In the genomic region with DNA sequence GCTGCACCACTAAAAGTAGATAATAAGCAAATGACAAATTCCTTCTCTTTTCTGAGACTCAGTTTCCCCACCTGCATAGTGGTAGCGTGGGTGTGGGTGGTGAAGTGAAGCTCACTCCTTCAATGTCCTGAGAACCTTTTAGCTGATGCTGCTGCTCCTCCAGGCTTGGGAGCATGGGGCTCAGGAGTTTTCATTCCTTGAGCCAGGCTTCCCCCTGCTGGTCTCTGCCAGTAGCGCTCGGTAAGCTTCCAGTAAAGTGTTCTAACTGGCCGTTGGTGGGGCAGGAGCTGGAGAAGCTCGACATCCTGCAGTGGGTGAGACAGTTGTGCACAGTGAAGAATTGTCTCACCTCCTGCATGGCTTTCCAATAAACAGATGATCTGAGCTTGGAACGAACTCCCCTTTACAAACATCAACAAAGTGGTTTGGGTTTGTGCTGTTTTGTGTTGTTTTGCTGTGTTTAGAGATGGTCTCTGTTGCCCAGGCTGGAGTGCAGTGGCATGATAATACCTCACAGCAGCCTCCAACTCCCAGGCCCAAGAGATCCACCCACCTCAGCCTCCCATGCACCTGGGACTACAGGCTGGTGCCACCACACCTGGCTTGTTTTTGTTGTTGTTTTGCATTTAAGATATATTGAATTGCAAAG, we compare ENCODE assay signal across 8 cellular contexts. TPM values are rescaled to one million over a fixed set of nuclear protein-coding genes. Genes with fewer than 3 reads are reported as not detected.
DNase-seq lines count a peak whose midpoint lies in the region; ATAC-seq and TF ChIP-seq lines count a peak whose summit lies in the region.

No MANE protein-coding gene starts in this region.

- H3K4me1 ChIP-seq in KMS-11 (ENCODE audit: low read depth, poor library complexity, severe bottlenecking): no peaks in the 10 kb centered on the region
- H3K4me1 ChIP-seq in transverse colon: no peaks in the 10 kb centered on the region

- DNase-seq in G401 (ENCODE audit: low spot score) (peak; percentile 96), RPMI8226 (peak; percentile 79), fibroblast of villous mesenchyme (ENCODE audit: low read depth) (peak; percentile 77), omental fat pad (ENCODE audit: low spot score) (peak; percentile 56), transverse colon (peak; percentile 78)
- DNase-seq in activated T-helper 1 cell treated with anti-CD3 and anti-CD28 coated beads, Interleukin-12 subunit alpha, Interleukin-12 subunit beta, Interleukin-2, Interleukin-4 antibody, amounts not matched to agents 30 ng/mL and 10 ng/mL and 1 ng/mL, durations not matched to agents 14 hours and 24 hours and 36 hours (ENCODE audit: low spot score): peak; percentile 46

- H4K20me1 ChIP-seq in KMS-11 (ENCODE audit: insufficient read depth): no peaks in the 10 kb centered on the region

- no peak overlapping the region for H2AFZ ChIP-seq in KMS-11 (ENCODE audit: low read depth)

- in situ Hi-C loops in G401 (cut with HindIII; ENCODE audit: low sequenced_read_pairs) (no loop called here), transverse colon (cut with MboI; ENCODE audit: low pct_ligation_motif_present in 1 of 4, low pct_unique_long_range_greater_than_20kb in 1 of 4, low sequenced_read_pairs in 3 of 4) (loop anchor here in 3 of 4 donors (10.0 kb wide), 2 partner anchors 93 to 207 kb away; partner anchors contain the start of gene SLC36A1 (in 2 of the 3))

- no peaks in the 10 kb centered on the region for H3K9me3 Mint-ChIP-seq in activated T-helper 1 cell treated with anti-CD3 and anti-CD28 coated beads, Interleukin-12 subunit alpha, Interleukin-12 subunit beta, Interleukin-2, Interleukin-4 antibody, amounts not matched to agents 30 ng/mL and 10 ng/mL and 1 ng/mL, durations not matched to agents 14 hours and 24 hours and 36 hours

- H3K36me3 Mint-ChIP-seq in activated T-helper 1 cell treated with anti-CD3 and anti-CD28 coated beads, Interleukin-12 subunit alpha, Interleukin-12 subunit beta, Interleukin-2, Interleukin-4 antibody, amounts not matched to agents 30 ng/mL and 10 ng/mL and 1 ng/mL, durations not matched to agents 14 hours and 24 hours and 36 hours (ENCODE audit: low read depth): no peaks in the 10 kb centered on the region

- H3K4me2 ChIP-seq in KMS-11: no peak overlapping the region

- no peak for TF ChIP-seq EP300 in transverse colon (IDR thresholded peaks at IDR 0.05; ENCODE audit: low read depth)

- H3K36me3 ChIP-seq in KMS-11 (ENCODE audit: insufficient read depth): no peaks in the 10 kb centered on the region
- no peaks in the 10 kb centered on the region for H3K36me3 ChIP-seq in transverse colon

- WGBS in transverse colon (ENCODE audit: low coverage in 1 of 2), 2 donors: 0% methylated on average over 1 to 6 of the region's 6 CpGs

- no peak overlapping the region for H3K27ac Mint-ChIP-seq in activated T-helper 1 cell treated with anti-CD3 and anti-CD28 coated beads, Interleukin-12 subunit alpha, Interleukin-12 subunit beta, Interleukin-2, Interleukin-4 antibody, amounts not matched to agents 30 ng/mL and 10 ng/mL and 1 ng/mL, durations not matched to agents 14 hours and 24 hours and 36 hours

- H3K27me3 Mint-ChIP-seq in activated T-helper 1 cell treated with anti-CD3 and anti-CD28 coated beads, Interleukin-12 subunit alpha, Interleukin-12 subunit beta, Interleukin-2, Interleukin-4 antibody, amounts not matched to agents 30 ng/mL and 10 ng/mL and 1 ng/mL, durations not matched to agents 14 hours and 24 hours and 36 hours (ENCODE audit: insufficient read depth): peaks cover 11% of the 10 kb centered on the region

- peak; percentile 80 for TF ChIP-seq CTCF in KMS-11 (conservative IDR thresholded peaks at IDR 0.05; ENCODE audit: low read depth, low read length)
- TF ChIP-seq CTCF in fibroblast of villous mesenchyme (IDR thresholded peaks at IDR 0.05; ENCODE audit: insufficient read depth, low read depth, low read length): peak; percentile 91
- TF ChIP-seq CTCF in omental fat pad (IDR thresholded peaks at IDR 0.05): peak in 2 of 3 donors; percentile 32 to 64
- TF ChIP-seq CTCF in transverse colon (IDR thresholded peaks at IDR 0.05): peak; percentile 67 to 78 (median 71)

- H3K27me3 ChIP-seq in KMS-11 (ENCODE audit: insufficient read depth, low read depth) (no peaks in the 10 kb centered on the region), transverse colon (no peaks in the 10 kb centered on the region)

- H3K4me3 ChIP-seq in KMS-11 (IDR thresholded peaks at IDR 0.05; ENCODE audit: insufficient read depth, low read depth, low read length): no peak overlapping the region
- no peak overlapping the region for H3K4me3 ChIP-seq in fibroblast of villous mesenchyme (ENCODE audit: low read depth, low read length)
- H3K4me3 ChIP-seq in transverse colon: no peak overlapping the region

- ATAC-seq in GM21825 (IDR thresholded peaks at IDR 0.05; ENCODE audit: unreplicated experiment): peak; percentile 97
- peak; percentile 72 for ATAC-seq in omental fat pad (ENCODE audit: low FRiP score)

- no peaks in the 10 kb centered on the region for H3K9me3 ChIP-seq in transverse colon

- intact Hi-C loops in activated T-helper 1 cell treated with anti-CD3 and anti-CD28 coated beads, Interleukin-12 subunit alpha, Interleukin-12 subunit beta, Interleukin-2, Interleukin-4 antibody, amounts not matched to agents 30 ng/mL and 10 ng/mL and 1 ng/mL, durations not matched to agents 14 hours and 24 hours and 36 hours (cut with micrococcal nuclease): loop anchor here (1.0 to 10.0 kb wide), 4 partner anchors 130 to 853 kb away; partner anchors contain the start of gene SLC36A1
- intact Hi-C loops in transverse colon (cut with DNase I; ENCODE audit: low total_unique reads): no loop called here

- H3K4me3 Mint-ChIP-seq in activated T-helper 1 cell treated with anti-CD3 and anti-CD28 coated beads, Interleukin-12 subunit alpha, Interleukin-12 subunit beta, Interleukin-2, Interleukin-4 antibody, amounts not matched to agents 30 ng/mL and 10 ng/mL and 1 ng/mL, durations not matched to agents 14 hours and 24 hours and 36 hours: no peak overlapping the region

- no peak overlapping the region for H3K9ac ChIP-seq in KMS-11

- no peak for TF ChIP-seq POLR2A in transverse colon (IDR thresholded peaks at IDR 0.05)

- H3K4me1 Mint-ChIP-seq in activated T-helper 1 cell treated with anti-CD3 and anti-CD28 coated beads, Interleukin-12 subunit alpha, Interleukin-12 subunit beta, Interleukin-2, Interleukin-4 antibody, amounts not matched to agents 30 ng/mL and 10 ng/mL and 1 ng/mL, durations not matched to agents 14 hours and 24 hours and 36 hours (ENCODE audit: low read depth): no peaks in the 10 kb centered on the region

- H3K27ac ChIP-seq in KMS-11: no peak overlapping the region
- H3K27ac ChIP-seq in transverse colon: no peak overlapping the region

- no peaks in the 10 kb centered on the region for H3K79me2 ChIP-seq in KMS-11 (ENCODE audit: insufficient read depth, low read depth)

RNA-seq across cellular contexts. Expression of gene SPARC, which starts 34.6 kb away (rescaled TPM):
- 194 and 247 TPM in 2 replicates for total RNA-seq in G401 (2014; rRNA removed; shearing (Covaris generic))
- not detected in 2 replicates for total RNA-seq in activated T-helper 1 cell treated with anti-CD3 and anti-CD28 coated beads, Interleukin-12 subunit alpha, Interleukin-12 subunit beta, Interleukin-2, Interleukin-4 antibody, amounts not matched to agents 30 ng/mL and 10 ng/mL and 1 ng/mL, durations not matched to agents 14 hours and 24 hours and 36 hours
- total RNA-seq in fibroblast of villous mesenchyme: 1,969 and 2,230 TPM in 2 replicates
- 1,000 to 10,000 TPM in 1 of 4 donors, 100 to 1,000 TPM in 3; 579 to 1,303 (median 656) TPM for total RNA-seq in omental fat pad
- 100 to 1,000 TPM in 1 of 4 donors, 10 to 100 TPM in 3; 47.9 to 267 (median 85.1) TPM for total RNA-seq in transverse colon

Comparison
In these comparisons a context has a peak if more than half of its experiments do, and no peak if none do; other contexts are left out.
1. DNase-seq: peak in every context shown above with its lines; median percentile 96 in G401; 79 in RPMI8226; 78 in transverse colon; 77 in fibroblast of villous mesenchyme; 56 in omental fat pad; 46 in activated T-helper 1 cell treated with anti-CD3 and anti-CD28 coated beads, Interleukin-12 subunit alpha, Interleukin-12 subunit beta, Interleukin-2, Interleukin-4 antibody, amounts not matched to agents 30 ng/mL and 10 ng/mL and 1 ng/mL, durations not matched to agents 14 hours and 24 hours and 36 hours.
2. RNA of gene SPARC, which starts 34.6 kb away (total RNA-seq): 1,969 to 2,230 TPM in fibroblast of villous mesenchyme, 579 to 1,303 TPM in omental fat pad, 194 to 247 TPM in G401 and 47.9 to 267 TPM in transverse colon; not detected in activated T-helper 1 cell treated with anti-CD3 and anti-CD28 coated beads, Interleukin-12 subunit alpha, Interleukin-12 subunit beta, Interleukin-2, Interleukin-4 antibody, amounts not matched to agents 30 ng/mL and 10 ng/mL and 1 ng/mL, durations not matched to agents 14 hours and 24 hours and 36 hours; every median in the first group is over 10 times any median in the second.
3. Peak in every context shown above with its lines, with median percentiles within 50 percentile points of each other: CTCF ChIP-seq.